Comparison of ENCODE assay signal across 9 cellular contexts in genomic region chr16:87602821-87603683, GRCh38. TPM values are rescaled to one million over a fixed set of nuclear protein-coding genes. Genes with fewer than 3 reads are reported as not detected.
DNase-seq lines count a peak whose midpoint lies in the region; ATAC-seq lines count a peak whose summit lies in the region.
"Had no signal": no experiment of that assay in that cellular context is flagged by ENCODE, and none has a peak within 500 bp of the region (broad histone marks: within the 10 kb centered on the region; RNA-seq: fewer than 3 reads in every experiment).

No MANE protein-coding gene starts in this region.

- H3K18ac ChIP-seq in trophoblast cell (ENCODE audit: low read length) = peak overlapping the region; percentile 35

- H3K79me2 ChIP-seq in trophoblast cell (ENCODE audit: control insufficient read depth, insufficient read depth, low read length, poor library complexity) = no peaks in the 10 kb centered on the region

- no peak overlapping the region for H2BK12ac ChIP-seq in trophoblast cell (ENCODE audit: low read length)

- no peak overlapping the region for H4K12ac ChIP-seq in trophoblast cell (ENCODE audit: low read depth, low read length)

- WGBS in ectodermal cell, 2 experiments = 0 to 1% methylated on average over 94 to 97 of the region's 97 CpGs
- WGBS in trophoblast cell (ENCODE audit: extremely low coverage, insufficient coverage, insufficient read length) = no CpG with 5 or more reads among the region's 97 CpGs

- H3K4me2 ChIP-seq in trophoblast cell (ENCODE audit: low read length) = peak overlapping the region; percentile 100

- no peak overlapping the region for H3K4ac ChIP-seq in trophoblast cell (ENCODE audit: low read depth, low read length)

- H3K4me1 ChIP-seq in ectodermal cell (ENCODE audit: control insufficient read depth, insufficient read depth, low read length) (peaks cover 11% of the 10 kb centered on the region), trophoblast cell (ENCODE audit: control insufficient read depth in 1 of 2, insufficient read depth in 2 of 2, low read length in 2 of 2) (peaks cover 12 to 14% of the 10 kb centered on the region in 2 experiments)

- H3K27me3 ChIP-seq in ectodermal cell (ENCODE audit: control insufficient read depth, insufficient read depth, low read length, poor library complexity, severe bottlenecking) (peaks cover 64% of the 10 kb centered on the region), trophoblast cell (ENCODE audit: insufficient read depth, low read length) (peaks cover 21% of the 10 kb centered on the region)

- H2AFZ ChIP-seq in trophoblast cell (ENCODE audit: insufficient read depth, low read length, poor library complexity) = peak overlapping the region; percentile 50

- H3K4me3 ChIP-seq in ectodermal cell (ENCODE audit: insufficient read depth, low read depth, low read length) = peak overlapping the region; percentile 71
- peak overlapping the region; percentile 68 for H3K4me3 ChIP-seq in trophoblast cell (ENCODE audit: low read depth, low read length)

- no peak overlapping the region for H3K9ac ChIP-seq in trophoblast cell (ENCODE audit: low read length)

- H3K23ac ChIP-seq in trophoblast cell (ENCODE audit: low read length) = peak overlapping the region; percentile 28

- H3K27ac ChIP-seq in ectodermal cell (ENCODE audit: insufficient read depth, low read depth, low read length, poor library complexity, severe bottlenecking) (no peak overlapping the region), trophoblast cell (ENCODE audit: low read depth, low read length) (no peak overlapping the region)

- H3K14ac ChIP-seq in trophoblast cell (ENCODE audit: low read length) = no peak overlapping the region

- no peak overlapping the region for H2BK5ac ChIP-seq in trophoblast cell (ENCODE audit: low read depth, low read length, poor library complexity)

- no peak overlapping the region for H4K8ac ChIP-seq in trophoblast cell (ENCODE audit: low read depth, low read length)

- no peak for ATAC-seq in GM21423 (IDR thresholded peaks at IDR 0.05; ENCODE audit: unreplicated experiment)
- ATAC-seq: esophagus mucosa had no signal

- no peak overlapping the region for H2BK120ac ChIP-seq in trophoblast cell (ENCODE audit: insufficient read depth, low read length, poor library complexity)

- H3K79me1 ChIP-seq in trophoblast cell (ENCODE audit: low read length) = no peaks in the 10 kb centered on the region

- H4K91ac ChIP-seq in trophoblast cell (ENCODE audit: low read depth, low read length) = no peak overlapping the region

- DNase-seq in NCI-H748 (lab: John Stamatoyannopoulos, UW; ENCODE audit: unreplicated experiment) (peak; percentile 39), NCI-H748 treated with DMSO at 0.1 percent for 48 hours (lab: John Stamatoyannopoulos, UW) (no peak), HuH-7 (ENCODE audit: low spot score) (peak; percentile 64), trophoblast cell (no peak), middle frontal gyrus (ENCODE audit: extremely low spot score, low spot score) (no peak), GF-D8 (lab: John Stamatoyannopoulos, UW) (no peak)

- no peaks in the 10 kb centered on the region for H3K9me3 ChIP-seq in ectodermal cell (ENCODE audit: control insufficient read depth, low read length)
- peaks cover 3% of the 10 kb centered on the region for H3K9me3 ChIP-seq in trophoblast cell (ENCODE audit: insufficient read depth, low read depth, low read length)

- H3K36me3 ChIP-seq in ectodermal cell (ENCODE audit: control insufficient read depth, insufficient read depth, low read length) (no peaks in the 10 kb centered on the region), trophoblast cell (ENCODE audit: control insufficient read depth in 1 of 2, insufficient read depth in 2 of 2, low read length in 2 of 2) (no peaks in the 10 kb centered on the region)

- H2AK5ac ChIP-seq in trophoblast cell (ENCODE audit: low read length) = no peak overlapping the region

RNA-seq across cellular contexts. Expression of gene JPH3, which starts 0.7 kb away (rescaled TPM):
- 12.5 TPM for polyA plus RNA-seq in ectodermal cell (2013, experiment 1 of 4)
- polyA plus RNA-seq in ectodermal cell (2013, experiment 2 of 4) = 17.1 TPM
- polyA plus RNA-seq in ectodermal cell (2013, experiment 3 of 4) = 12.1 TPM
- polyA plus RNA-seq in ectodermal cell (2013, experiment 4 of 4) = 13.3 TPM
- polyA plus RNA-seq in trophoblast cell (2013) = 5.7 and 6.2 TPM in 2 replicates

Comparison
In these comparisons a context has a peak if more than half of its experiments do, and no peak if none do; other contexts are left out.
1. DNase-seq: peak in NCI-H748 (single experiment) and HuH-7 (single experiment); none in NCI-H748 treated with DMSO at 0.1 percent for 48 hours (single experiment), trophoblast cell (0 of 2), middle frontal gyrus (single experiment) and GF-D8 (single experiment).